7 cellular contexts compared by ENCODE assay signal in genomic region chr5:5271606-5272321, GRCh38.
DNase-seq lines count a peak whose midpoint lies in the region; ATAC-seq and TF ChIP-seq lines count a peak whose summit lies in the region.

No MANE protein-coding gene starts in this region.

- DNase-seq in IMR-90, result no peak
- peak; percentile 55 for DNase-seq in inferior parietal cortex (ENCODE audit: extremely low spot score)
- DNase-seq in NCI-H1048 (lab: John Stamatoyannopoulos, UW), result no peak
- no peak for DNase-seq in stimulated activated CD4-positive, alpha-beta T cell treated with anti-CD3 and anti-CD28 coated beads, Interleukin-4, amount 100 ng/mL, for 24 hours

- in situ Hi-C loops in IMR-90 (cut with MboI; ENCODE audit: low sequenced_read_pairs), result no loop called here

- WGBS in IMR-90 (ENCODE audit: extremely low coverage in 2 of 2, insufficient read length in 1 of 2), 2 experiments, result no CpG with 5 or more reads among the region's 13 CpGs

- H3K23ac ChIP-seq in IMR-90 (ENCODE audit: low read depth, low read length), result no peak overlapping the region

- H2AK9ac ChIP-seq in IMR-90 (replicated peaks; ENCODE audit: low read depth, low read length, poor library complexity), result no peak overlapping the region

- no peaks in the 10 kb centered on the region for H3K36me3 ChIP-seq in IMR-90 (ENCODE audit: control insufficient read depth, insufficient read depth, low read length)

- H4K91ac ChIP-seq in IMR-90 (ENCODE audit: insufficient read depth, low read depth, low read length), result no peak overlapping the region

- H2BK15ac ChIP-seq in IMR-90 (ENCODE audit: low read depth, low read length), result no peak overlapping the region

- H4K8ac ChIP-seq in IMR-90 (ENCODE audit: low read depth in 2 of 2, low read length in 2 of 2), result no peak overlapping the region

- TF ChIP-seq RAD21 in IMR-90 (IDR thresholded peaks at IDR 0.05; ENCODE audit: low read length), result no peak

- H3K14ac ChIP-seq in IMR-90 (replicated peaks; ENCODE audit: low read depth, low read length), result no peak overlapping the region

- no peak overlapping the region for H2BK20ac ChIP-seq in IMR-90 (ENCODE audit: low read depth, low read length)

- H2BK120ac ChIP-seq in IMR-90 (ENCODE audit: low read depth, low read length), result no peak overlapping the region

- BruUV-seq in IMR-90 (replicated peaks; lab: Mats Ljungman, UMichigan), result no TSS peak

- H4K5ac ChIP-seq in IMR-90 (ENCODE audit: low read depth, low read length), result no peak overlapping the region

- TF ChIP-seq POLR2A in IMR-90 (IDR thresholded peaks at IDR 0.05; ENCODE audit: low read depth, low read length), result no peak

- H3K4me3 ChIP-seq in IMR-90 (ENCODE audit: insufficient read depth, low read depth, low read length), result no peak overlapping the region

- H2AFZ ChIP-seq in IMR-90 (replicated peaks; ENCODE audit: low read length, poor library complexity), result no peak overlapping the region

- CTCF ChIA-PET in IMR-90 (lab: Yijun Ruan, JAX), result no interaction called here

- no peak overlapping the region for H3K27ac ChIP-seq in IMR-90 (ENCODE audit: insufficient read depth, low read length)
- peak overlapping the region; percentile 44 for H3K27ac ChIP-seq in VCaP
- peak overlapping the region; percentile 19 for H3K27ac ChIP-seq in temporal lobe (ENCODE audit: low read depth, low read length)

- POLR2A ChIA-PET in IMR-90 (lab: Charles Lee; ENCODE audit: unreplicated experiment), result no interaction called here

- H2BK5ac ChIP-seq in IMR-90 (ENCODE audit: low read depth, low read length, poor library complexity, severe bottlenecking), result no peak overlapping the region

- ATAC-seq in IMR-90 (ENCODE audit: low read depth), result peak; percentile 21; the same call in 1 of the 2 replicates
- ATAC-seq in HG02852 (IDR thresholded peaks at IDR 0.05; ENCODE audit: unreplicated experiment), result no peak

- no peaks in the 10 kb centered on the region for H3K4me1 ChIP-seq in IMR-90 (ENCODE audit: control insufficient read depth, insufficient read depth, low read length)

- no peak overlapping the region for H3K56ac ChIP-seq in IMR-90 (ENCODE audit: extremely low read depth, insufficient read depth, low read length)

- no peak overlapping the region for H3K18ac ChIP-seq in IMR-90 (ENCODE audit: low read depth, low read length)

- H3K4me2 ChIP-seq in IMR-90 (ENCODE audit: low read depth, low read length), result peak overlapping the region; percentile 6; the same call in 1 of the 2 replicates

- no peaks in the 10 kb centered on the region for H3K9me1 ChIP-seq in IMR-90 (ENCODE audit: insufficient read depth, low read length)

- H3K9ac ChIP-seq in IMR-90 (ENCODE audit: low read depth, low read length), result no peak overlapping the region

- H3K4ac ChIP-seq in IMR-90 (ENCODE audit: low read depth, low read length), result no peak overlapping the region

- peaks cover 24% of the 10 kb centered on the region for H3K9me3 ChIP-seq in IMR-90 (ENCODE audit: control insufficient read depth, insufficient read depth, low read length)

- TF ChIP-seq CTCF in IMR-90 (conservative IDR thresholded peaks at IDR 0.05; ENCODE audit: low read depth, low read length) (no peak), VCaP (conservative IDR thresholded peaks at IDR 0.05) (no peak)

- H2AK5ac ChIP-seq in IMR-90 (ENCODE audit: low read depth, low read length), result no peak overlapping the region

- intact Hi-C loops in IMR-90 (cut with micrococcal nuclease), result no loop called here

- H3K79me1 ChIP-seq in IMR-90 (ENCODE audit: low read depth in 1 of 2, low read length in 2 of 2), result no peaks in the 10 kb centered on the region

- no peaks in the 10 kb centered on the region for H3K27me3 ChIP-seq in IMR-90 (ENCODE audit: control insufficient read depth, insufficient read depth, low read length)

- no peaks in the 10 kb centered on the region for H4K20me1 ChIP-seq in IMR-90 (ENCODE audit: insufficient read depth, low read length)

- dilution Hi-C loops in IMR-90 (cut with HindIII; ENCODE audit: low sequenced_read_pairs, unreplicated experiment), result no loop called here

TF ChIP-seq in IMR-90, 13 proteins besides CTCF, POLR2A, EP300 and RAD21:
- TF ChIP-seq CEBPB (IDR thresholded peaks at IDR 0.05; ENCODE audit: low read depth, low read length) (no peak), FOS (IDR thresholded peaks at IDR 0.05; ENCODE audit: low read depth, low read length) (no peak), CHD1 (IDR thresholded peaks at IDR 0.05; ENCODE audit: low read depth, low read length) (no peak), NFE2L2 (IDR thresholded peaks at IDR 0.05; ENCODE audit: low read depth, low read length) (no peak), RFX5 (IDR thresholded peaks at IDR 0.05; ENCODE audit: low read depth, low read length) (no peak), MXI1 (IDR thresholded peaks at IDR 0.05; ENCODE audit: borderline replicate concordance, low read depth, low read length) (no peak), MAZ (IDR thresholded peaks at IDR 0.05; ENCODE audit: borderline replicate concordance, low read depth, low read length) (no peak), BHLHE40 (IDR thresholded peaks at IDR 0.05; ENCODE audit: low read depth, low read length) (no peak), ELK1 (IDR thresholded peaks at IDR 0.05; ENCODE audit: borderline replicate concordance, low read depth, low read length) (no peak), MAFK (IDR thresholded peaks at IDR 0.05; ENCODE audit: low read depth, low read length) (no peak), SMC3 (IDR thresholded peaks at IDR 0.05; ENCODE audit: low read depth, low read length) (no peak), RCOR1 (IDR thresholded peaks at IDR 0.05; ENCODE audit: insufficient replicate concordance, low read length) (no peak)
